8 cellular contexts compared by ENCODE assay signal in the genomic region with DNA sequence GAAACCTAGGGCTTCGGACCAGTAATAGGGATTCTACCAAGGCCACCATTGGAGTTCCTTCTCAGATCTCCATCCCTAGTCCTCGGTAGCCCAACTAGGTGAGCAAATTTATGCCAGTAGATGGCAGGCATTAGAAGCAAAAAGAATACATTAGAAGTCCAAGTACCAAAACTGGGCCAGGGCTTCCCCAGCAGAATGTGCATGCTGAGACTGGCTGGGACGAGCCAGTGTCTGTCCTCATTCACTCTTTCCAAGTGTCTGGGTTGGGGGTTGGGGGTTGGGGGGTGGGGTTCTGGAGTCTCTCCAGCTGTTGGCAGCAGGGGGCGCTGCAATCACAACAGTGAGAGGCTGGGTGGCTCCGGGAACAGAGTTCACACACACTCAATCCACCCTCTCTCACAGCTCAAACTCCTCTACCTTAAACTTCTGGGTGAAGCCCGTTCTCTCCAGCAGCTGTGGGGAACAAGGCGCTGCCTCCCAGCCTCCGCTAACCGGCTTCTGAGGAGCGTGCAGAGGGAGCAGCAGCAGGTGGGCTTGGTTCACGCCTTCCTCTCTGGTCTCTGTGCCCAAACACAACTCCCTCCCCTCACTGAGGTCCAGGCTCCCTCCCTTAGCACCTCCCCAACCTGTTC. TPM values are rescaled to one million over a fixed set of nuclear protein-coding genes. Genes with fewer than 3 reads are reported as not detected.
A peak's percentile ranks its signal among the peaks of the same experiment; 100 is the strongest.
DNase-seq lines count a peak whose midpoint lies in the region; ATAC-seq and TF ChIP-seq lines count a peak whose summit lies in the region.

No MANE protein-coding gene starts in this region.

- H3K4me3 ChIP-seq in MM.1S (ENCODE audit: low read length) (no peak overlapping the region), mesenchymal stem cell (ENCODE audit: insufficient read depth in 1 of 2, low read depth in 1 of 2, low read length in 2 of 2) (no peak overlapping the region), coronary artery (no peak overlapping the region)

- DNase-seq in G401 (ENCODE audit: low spot score) (peak; percentile 52), MM.1S (peak; percentile 34), WTC11 (ENCODE audit: low spot score) (peak; percentile 81), dermis microvascular lymphatic vessel endothelial cell (ENCODE audit: low read depth in 2 of 2) (peak; percentile 32 to 53), mesenchymal stem cell (peak; percentile 65), substantia nigra (lab: John Stamatoyannopoulos, UW) (peak in 44 of 49 donors; percentile 17 to 79 (median 58)), coronary artery (ENCODE audit: low spot score) (no peak)

- no peak overlapping the region for H2AK5ac ChIP-seq in mesenchymal stem cell (ENCODE audit: low read length, severe bottlenecking)

- H2BK12ac ChIP-seq in mesenchymal stem cell (ENCODE audit: low read length in 2 of 2) = peak overlapping the region in 1 of 2 experiments; percentile 51

- no peak overlapping the region for H3K23ac ChIP-seq in mesenchymal stem cell (ENCODE audit: low read length in 2 of 2)

- ATAC-seq in WTC11 (peak; percentile 84), HG03521 (IDR thresholded peaks at IDR 0.05; ENCODE audit: unreplicated experiment) (no peak)

- H3K36me3 Mint-ChIP-seq in WTC11 = no peaks in the 10 kb centered on the region

- H3K36me3 ChIP-seq in MM.1S (replicated peaks; ENCODE audit: insufficient read depth, low read length) (no peaks in the 10 kb centered on the region), mesenchymal stem cell (ENCODE audit: control insufficient read depth in 1 of 2, insufficient read depth in 2 of 2, low read depth in 1 of 2, low read length in 2 of 2) (no peaks in the 10 kb centered on the region)

- CTCF ChIA-PET in WTC11 (lab: Charles Lee) = interaction anchor here (0.8 to 3.1 kb wide), 36 partner anchors 9 to 397 kb away, joined by 3 to 19 read pairs (median 4); a partner anchor contains a TSS

- H3K9me3 ChIP-seq in MM.1S (replicated peaks; ENCODE audit: insufficient read depth, low read length) (no peaks in the 10 kb centered on the region), mesenchymal stem cell (ENCODE audit: control insufficient read depth, low read length) (no peaks in the 10 kb centered on the region)

- 29% methylated on average over 10 of the region's 11 CpGs for WGBS in mesenchymal stem cell

- H3K79me1 ChIP-seq in mesenchymal stem cell (replicated peaks; ENCODE audit: low read length, poor library complexity, severe bottlenecking) = no peaks in the 10 kb centered on the region

- no peak overlapping the region for H3K27ac ChIP-seq in MM.1S (ENCODE audit: low read length)
- no peak overlapping the region for H3K27ac ChIP-seq in mesenchymal stem cell (ENCODE audit: low read length, poor library complexity, severe bottlenecking)
- H3K27ac ChIP-seq in substantia nigra (ENCODE audit: low read depth, low read length, poor library complexity, severe bottlenecking) = peak overlapping the region; percentile 52
- no peak overlapping the region for H3K27ac ChIP-seq in coronary artery

- peak overlapping the region in 1 of 2 experiments; percentile 66 for H3K14ac ChIP-seq in mesenchymal stem cell (ENCODE audit: low read length in 2 of 2)

- no peak overlapping the region for H2AFZ ChIP-seq in MM.1S (ENCODE audit: low read length)
- H2AFZ ChIP-seq in mesenchymal stem cell (ENCODE audit: low read depth, low read length) = peak overlapping the region; percentile 69

- peak overlapping the region; percentile 65 for H3K4me3 Mint-ChIP-seq in WTC11

- H3K4me1 ChIP-seq in MM.1S (ENCODE audit: low read length) (peaks cover 12% of the 10 kb centered on the region), mesenchymal stem cell (ENCODE audit: control insufficient read depth, insufficient read depth, low read depth, low read length) (peaks cover 6% of the 10 kb centered on the region)

- no peak overlapping the region for H3K4ac ChIP-seq in mesenchymal stem cell (ENCODE audit: low read depth in 1 of 2, low read length in 2 of 2)

- H3K4me2 ChIP-seq in MM.1S (ENCODE audit: low read depth, low read length) (no peak overlapping the region), mesenchymal stem cell (ENCODE audit: low read length, poor library complexity, severe bottlenecking) (peak overlapping the region; percentile 48)

- H3F3A ChIP-seq in MM.1S (ENCODE audit: insufficient read depth, low read length) = no peaks in the 10 kb centered on the region

- H3K9me3 Mint-ChIP-seq in WTC11 = no peaks in the 10 kb centered on the region

- POLR2A ChIA-PET in WTC11 (lab: Charles Lee) = no interaction called here

- peaks cover 14% of the 10 kb centered on the region for H3K4me1 Mint-ChIP-seq in WTC11

- H4K8ac ChIP-seq in mesenchymal stem cell (ENCODE audit: low read length) = no peak overlapping the region

- H3K79me2 ChIP-seq in MM.1S (ENCODE audit: low read length) = no peaks in the 10 kb centered on the region

- no peak overlapping the region for H2BK120ac ChIP-seq in mesenchymal stem cell (ENCODE audit: low read depth, low read length)

- peak overlapping the region in 1 of 2 experiments; percentile 25 for H3K18ac ChIP-seq in mesenchymal stem cell (ENCODE audit: low read depth in 1 of 2, low read length in 2 of 2)

- no peak overlapping the region for H2BK5ac ChIP-seq in mesenchymal stem cell (ENCODE audit: low read depth, low read length, poor library complexity, severe bottlenecking)

- H3K9me2 ChIP-seq in MM.1S (replicated peaks; ENCODE audit: insufficient read depth, low read length) = no peaks in the 10 kb centered on the region

- H3K27ac Mint-ChIP-seq in WTC11 = no peak overlapping the region

- no peak overlapping the region for H2BK15ac ChIP-seq in mesenchymal stem cell (ENCODE audit: low read depth, poor library complexity, severe bottlenecking)

- H3K27me3 ChIP-seq in MM.1S (replicated peaks; ENCODE audit: insufficient read depth, low read length) (0 out of 2 replicates have a peak, but pooled peaks cover 3% of the 10 kb centered on the region), mesenchymal stem cell (ENCODE audit: control insufficient read depth in 1 of 2, insufficient read depth in 1 of 2, low read length in 2 of 2) (peaks cover 14 to 16% of the 10 kb centered on the region in 2 experiments)

- H4K20me1 ChIP-seq in MM.1S (ENCODE audit: insufficient read depth, low read length) = no peaks in the 10 kb centered on the region

- no peaks in the 10 kb centered on the region; the same call in none of the 2 replicates for H3K27me3 Mint-ChIP-seq in WTC11 (ENCODE audit: low read depth)

- in situ Hi-C loops in G401 (cut with HindIII; ENCODE audit: low sequenced_read_pairs) = no loop called here

- H3K9ac ChIP-seq in MM.1S (ENCODE audit: low read length) (no peak overlapping the region), mesenchymal stem cell (ENCODE audit: low read length) (no peak overlapping the region)

- peak overlapping the region; percentile 77 for H4K91ac ChIP-seq in mesenchymal stem cell (ENCODE audit: low read length)

- TF ChIP-seq CTCF in MM.1S (IDR thresholded peaks at IDR 0.05; ENCODE audit: low read length) (peak; percentile 20), WTC11 (IDR thresholded peaks at IDR 0.05) (peak; percentile 81), coronary artery (IDR thresholded peaks at IDR 0.05) (no peak)

TF ChIP-seq in WTC11, 78 proteins besides CTCF, POLR2A, EP300 and RAD21 (continues in another document):
- TF ChIP-seq PRRX2 (CRISPR knock-in tag; IDR thresholded peaks at IDR 0.05) (no peak), TCF7 (CRISPR knock-in tag; IDR thresholded peaks at IDR 0.05; ENCODE audit: low read depth) (no peak), SMAD3 (CRISPR knock-in tag; IDR thresholded peaks at IDR 0.05; ENCODE audit: borderline replicate concordance) (no peak), SP1 (CRISPR knock-in tag; conservative IDR thresholded peaks at IDR 0.05) (no peak), ESRRA (CRISPR knock-in tag; IDR thresholded peaks at IDR 0.05; ENCODE audit: borderline replicate concordance) (no peak), TEAD4 (CRISPR knock-in tag; IDR thresholded peaks at IDR 0.05) (no peak)
- TF ChIP-seq, protein P1, sequence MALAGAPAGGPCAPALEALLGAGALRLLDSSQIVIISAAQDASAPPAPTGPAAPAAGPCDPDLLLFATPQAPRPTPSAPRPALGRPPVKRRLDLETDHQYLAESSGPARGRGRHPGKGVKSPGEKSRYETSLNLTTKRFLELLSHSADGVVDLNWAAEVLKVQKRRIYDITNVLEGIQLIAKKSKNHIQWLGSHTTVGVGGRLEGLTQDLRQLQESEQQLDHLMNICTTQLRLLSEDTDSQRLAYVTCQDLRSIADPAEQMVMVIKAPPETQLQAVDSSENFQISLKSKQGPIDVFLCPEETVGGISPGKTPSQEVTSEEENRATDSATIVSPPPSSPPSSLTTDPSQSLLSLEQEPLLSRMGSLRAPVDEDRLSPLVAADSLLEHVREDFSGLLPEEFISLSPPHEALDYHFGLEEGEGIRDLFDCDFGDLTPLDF (CRISPR knock-in tag; IDR thresholded peaks at IDR 0.05) = no peak
- TF ChIP-seq, protein P2, sequence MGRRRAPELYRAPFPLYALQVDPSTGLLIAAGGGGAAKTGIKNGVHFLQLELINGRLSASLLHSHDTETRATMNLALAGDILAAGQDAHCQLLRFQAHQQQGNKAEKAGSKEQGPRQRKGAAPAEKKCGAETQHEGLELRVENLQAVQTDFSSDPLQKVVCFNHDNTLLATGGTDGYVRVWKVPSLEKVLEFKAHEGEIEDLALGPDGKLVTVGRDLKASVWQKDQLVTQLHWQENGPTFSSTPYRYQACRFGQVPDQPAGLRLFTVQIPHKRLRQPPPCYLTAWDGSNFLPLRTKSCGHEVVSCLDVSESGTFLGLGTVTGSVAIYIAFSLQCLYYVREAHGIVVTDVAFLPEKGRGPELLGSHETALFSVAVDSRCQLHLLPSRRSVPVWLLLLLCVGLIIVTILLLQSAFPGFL (CRISPR knock-in tag; IDR thresholded peaks at IDR 0.05; ENCODE audit: borderline replicate concordance) = no peak
- TF ChIP-seq, protein P3, sequence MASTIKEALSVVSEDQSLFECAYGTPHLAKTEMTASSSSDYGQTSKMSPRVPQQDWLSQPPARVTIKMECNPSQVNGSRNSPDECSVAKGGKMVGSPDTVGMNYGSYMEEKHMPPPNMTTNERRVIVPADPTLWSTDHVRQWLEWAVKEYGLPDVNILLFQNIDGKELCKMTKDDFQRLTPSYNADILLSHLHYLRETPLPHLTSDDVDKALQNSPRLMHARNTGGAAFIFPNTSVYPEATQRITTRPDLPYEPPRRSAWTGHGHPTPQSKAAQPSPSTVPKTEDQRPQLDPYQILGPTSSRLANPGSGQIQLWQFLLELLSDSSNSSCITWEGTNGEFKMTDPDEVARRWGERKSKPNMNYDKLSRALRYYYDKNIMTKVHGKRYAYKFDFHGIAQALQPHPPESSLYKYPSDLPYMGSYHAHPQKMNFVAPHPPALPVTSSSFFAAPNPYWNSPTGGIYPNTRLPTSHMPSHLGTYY (CRISPR knock-in tag; IDR thresholded peaks at IDR 0.05) = no peak

RNA-seq across cellular contexts. Expression of a gene that starts 57.5 kb away (rescaled TPM):
- 1.4 and 8.1 TPM in 2 replicates for total RNA-seq in G401 (2014; rRNA removed; shearing (Covaris generic))
- total RNA-seq in WTC11 (2021) = 0.18 TPM in 1 of 3 replicates, not detected in the others
- total RNA-seq in dermis microvascular lymphatic vessel endothelial cell = not detected in 2 replicates
- polyA plus RNA-seq in mesenchymal stem cell (2013, experiment 1 of 2) = 0.07 TPM
- polyA plus RNA-seq in mesenchymal stem cell (2013, experiment 2 of 2) = 0.04 TPM

RNA-seq across cellular contexts. Expression of a gene that starts 59.9 kb away (rescaled TPM):
- total RNA-seq in G401 (2014; rRNA removed; shearing (Covaris generic)) = 6.8 and 10.7 TPM in 2 replicates
- total RNA-seq in WTC11 (2021) (not detected in 3 replicates), dermis microvascular lymphatic vessel endothelial cell (not detected in 2 replicates)
- 0.07 TPM for polyA plus RNA-seq in mesenchymal stem cell (2013, experiment 1 of 2)
- polyA plus RNA-seq in mesenchymal stem cell (2013, experiment 2 of 2) = 0.07 TPM
